In the genomic region with DNA sequence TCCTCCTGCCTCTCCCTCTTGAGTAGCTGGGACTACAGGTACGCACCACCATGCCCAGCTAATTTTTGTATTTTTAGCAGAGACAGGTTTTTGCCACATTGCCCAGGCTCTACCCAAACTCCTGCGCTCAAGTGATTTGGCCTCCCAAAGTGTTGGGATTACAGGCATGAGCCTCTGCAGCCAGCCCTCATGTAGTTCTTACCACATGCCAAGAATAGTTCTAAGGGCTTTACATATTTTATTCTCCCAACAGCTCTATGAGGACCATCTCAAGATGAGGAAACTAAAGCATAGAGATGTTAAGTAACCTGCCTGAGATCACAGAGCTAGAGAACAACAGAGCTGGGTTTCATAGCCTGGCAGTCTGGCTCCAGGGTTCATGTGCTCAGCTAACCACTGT, we compare ENCODE assay signal across 26 cellular contexts.
"Had no signal": no experiment of that assay in that cellular context is flagged by ENCODE, and none has a peak within 500 bp of the region (broad histone marks: within the 10 kb centered on the region; RNA-seq: fewer than 3 reads in every experiment).

No MANE protein-coding gene starts in this region.

- H3K9me3 ChIP-seq: adrenal gland, breast epithelium had no signal

- H3K27me3 ChIP-seq: adrenal gland, breast epithelium had no signal

- H3K4me1 ChIP-seq: adrenal gland, breast epithelium had no signal

- ATAC-seq: activated CD4-positive, alpha-beta T cell treated with anti-CD3 and anti-CD28 coated beads for 36 hours; activated CD8-positive, alpha-beta T cell treated with anti-CD3 and anti-CD28 coated beads for 36 hours; activated T-cell treated with anti-CD3 and anti-CD28 coated beads, Interleukin-2, amount 50 U/mL, for 72 hours; PC-3; T-cell had no signal

- DNase-seq: activated CD4-positive, alpha-beta T cell treated with anti-CD3 and anti-CD28 coated beads for 36 hours; activated CD8-positive, alpha-beta memory T cell treated with anti-CD3 and anti-CD28 coated beads, Interleukin-2, amount 50 U/mL, for 4 hours; activated CD8-positive, alpha-beta T cell treated with anti-CD3 and anti-CD28 coated beads for 36 hours; activated gamma-delta T cell treated with Interleukin-2 at 50 U/mL for 16 hours; activated naive CD4-positive, alpha-beta T cell treated with anti-CD3 and anti-CD28 coated beads, Interleukin-2, amount 10 ng/mL, durations not matched to agents 7 days and 5 days; activated naive CD8-positive, alpha-beta T cell treated with anti-CD3 and anti-CD28 coated beads for 36 hours; activated T-cell treated with anti-CD3 and anti-CD28 coated beads, Interleukin-2, amount 50 U/mL, for 72 hours; adrenal gland; anterior cingulate cortex; caudate nucleus; KBM-7; NCI-H1105; NCI-H1436; NCI-H1694 treated with DMSO at 0.1 percent for 48 hours; NCI-H2029 treated with DMSO at 0.1 percent for 48 hours; NCI-H345; NCI-H510A; NCI-H526 treated with DMSO at 0.1 percent for 48 hours; NCI-H82; PC-3; SHP77; T-cell; T-helper 2 cell; T1000 had no signal

- H3K27ac ChIP-seq: adrenal gland, breast epithelium, VCaP had no signal

- H3K4me3 ChIP-seq: adrenal gland, breast epithelium had no signal
